In the genomic region with DNA sequence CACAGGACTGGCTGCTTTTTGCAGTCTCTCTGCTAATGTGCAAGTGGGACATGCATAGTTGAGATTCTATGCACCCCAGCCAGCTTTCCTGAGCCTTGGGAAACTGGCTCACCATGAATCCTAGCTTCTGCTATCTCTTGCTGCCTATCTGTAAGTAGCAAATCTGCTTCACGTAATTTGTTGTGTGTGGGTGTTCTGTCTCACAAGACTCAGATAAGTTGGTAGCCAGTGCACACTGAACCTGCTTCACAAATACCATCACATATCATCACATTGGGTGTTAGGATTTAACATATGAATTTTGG, we compare ENCODE assay signal across 22 cellular contexts. TPM values are rescaled to one million over a fixed set of nuclear protein-coding genes. Genes with fewer than 3 reads are reported as not detected.
DNase-seq lines count a peak whose midpoint lies in the region; ATAC-seq and TF ChIP-seq lines count a peak whose summit lies in the region.
"Had no signal": no experiment of that assay in that cellular context is flagged by ENCODE, and none has a peak within 500 bp of the region (broad histone marks: within the 10 kb centered on the region; RNA-seq: fewer than 3 reads in every experiment).

No MANE protein-coding gene starts in this region.

- no CpG with 5 or more reads among the region's 1 CpG for WGBS in mesendoderm (ENCODE audit: extremely low coverage, insufficient coverage, low lambda C conversion rate)

- H3K36me3 Mint-ChIP-seq in HFFc6 (ENCODE audit: low read depth), result peaks cover 21% of the 10 kb centered on the region
- H3K36me3 Mint-ChIP-seq: activated naive CD4-positive, alpha-beta T cell treated with anti-CD3 and anti-CD28 coated beads, Interleukin-2, amount 10 ng/mL, durations not matched to agents 7 days and 5 days; type B pancreatic cell had no signal

- peaks cover 33% of the 10 kb centered on the region for H3K4me1 Mint-ChIP-seq in HFFc6 (ENCODE audit: low read depth)
- H3K4me1 Mint-ChIP-seq: activated CD4-positive, alpha-beta memory T cell treated with anti-CD3 and anti-CD28 coated beads, Interleukin-2, amount 10 ng/mL, durations not matched to agents 7 days and 5 days; activated naive CD4-positive, alpha-beta T cell treated with anti-CD3 and anti-CD28 coated beads, Interleukin-2, amount 10 ng/mL, durations not matched to agents 7 days and 5 days had no signal

- no peaks in the 10 kb centered on the region for H3K79me2 ChIP-seq in mesendoderm (ENCODE audit: control insufficient read depth, insufficient read depth, low read length)

- no peaks in the 10 kb centered on the region for H3K36me3 ChIP-seq in mesendoderm (ENCODE audit: control insufficient read depth, insufficient read depth, low read length)
- H3K36me3 ChIP-seq: ascending aorta had no signal

- no peaks in the 10 kb centered on the region for H3K27me3 Mint-ChIP-seq in HFFc6 (ENCODE audit: insufficient read depth)
- H3K27me3 Mint-ChIP-seq: activated CD4-positive, alpha-beta memory T cell treated with anti-CD3 and anti-CD28 coated beads, Interleukin-2, amount 10 ng/mL, durations not matched to agents 7 days and 5 days; activated naive CD4-positive, alpha-beta T cell treated with anti-CD3 and anti-CD28 coated beads, Interleukin-2, amount 10 ng/mL, durations not matched to agents 7 days and 5 days; activated T-cell treated with anti-CD3 and anti-CD28 coated beads, Interleukin-2, amount 50 U/mL, for 24 hours; type B pancreatic cell had no signal

- no peak overlapping the region for H2BK120ac ChIP-seq in mesendoderm (ENCODE audit: low read depth, low read length)

- H3K27ac ChIP-seq in mesendoderm (ENCODE audit: low read depth, low read length), result no peak overlapping the region
- H3K27ac ChIP-seq: ascending aorta, HL-60, KMS-11 had no signal

- no peak overlapping the region for H3K4me2 ChIP-seq in mesendoderm (ENCODE audit: low read length)
- H3K4me2 ChIP-seq: KMS-11 had no signal

- H2BK15ac ChIP-seq in mesendoderm (replicated peaks; ENCODE audit: low read depth), result no peak overlapping the region

- no peak overlapping the region for H4K5ac ChIP-seq in mesendoderm (ENCODE audit: low read length)

- H3K9ac ChIP-seq in mesendoderm (ENCODE audit: low read length), result no peak overlapping the region
- H3K9ac ChIP-seq: KMS-11 had no signal

- no peak for TF ChIP-seq CTCF in HFFc6 (IDR thresholded peaks at IDR 0.05)

- no peaks in the 10 kb centered on the region for H3K9me3 Mint-ChIP-seq in HFFc6
- H3K9me3 Mint-ChIP-seq: activated CD4-positive, alpha-beta memory T cell treated with anti-CD3 and anti-CD28 coated beads, Interleukin-2, amount 10 ng/mL, durations not matched to agents 7 days and 5 days; activated naive CD4-positive, alpha-beta T cell treated with anti-CD3 and anti-CD28 coated beads, Interleukin-2, amount 10 ng/mL, durations not matched to agents 7 days and 5 days; activated T-cell treated with anti-CD3 and anti-CD28 coated beads, Interleukin-2, amount 50 U/mL, for 24 hours; CD8-positive, alpha-beta T cell; type B pancreatic cell had no signal

- no peak overlapping the region for H3K18ac ChIP-seq in mesendoderm (ENCODE audit: low read length)

- H3K27me3 ChIP-seq in mesendoderm (ENCODE audit: insufficient read depth, low read length, poor library complexity), result no peaks in the 10 kb centered on the region
- H3K27me3 ChIP-seq: ascending aorta had no signal

- H3K4me3 ChIP-seq in mesendoderm (ENCODE audit: low read length), result no peak overlapping the region
- H3K4me3 ChIP-seq: ascending aorta had no signal

- no peak overlapping the region for H2AK5ac ChIP-seq in mesendoderm (ENCODE audit: low read length)

- H3K27ac Mint-ChIP-seq in HFFc6, result no peak overlapping the region
- H3K27ac Mint-ChIP-seq: activated CD4-positive, alpha-beta memory T cell treated with anti-CD3 and anti-CD28 coated beads, Interleukin-2, amount 10 ng/mL, durations not matched to agents 7 days and 5 days; activated naive CD4-positive, alpha-beta T cell treated with anti-CD3 and anti-CD28 coated beads, Interleukin-2, amount 10 ng/mL, durations not matched to agents 7 days and 5 days; activated T-cell treated with anti-CD3 and anti-CD28 coated beads, Interleukin-2, amount 50 U/mL, for 24 hours; CD8-positive, alpha-beta T cell; type B pancreatic cell had no signal

- H3K4ac ChIP-seq in mesendoderm (ENCODE audit: low read depth, low read length), result no peak overlapping the region

- H3K4me3 Mint-ChIP-seq in HFFc6, result no peak overlapping the region
- H3K4me3 Mint-ChIP-seq: activated CD4-positive, alpha-beta memory T cell treated with anti-CD3 and anti-CD28 coated beads, Interleukin-2, amount 10 ng/mL, durations not matched to agents 7 days and 5 days; activated naive CD4-positive, alpha-beta T cell treated with anti-CD3 and anti-CD28 coated beads, Interleukin-2, amount 10 ng/mL, durations not matched to agents 7 days and 5 days; activated T-cell treated with anti-CD3 and anti-CD28 coated beads, Interleukin-2, amount 50 U/mL, for 24 hours; CD8-positive, alpha-beta T cell; type B pancreatic cell had no signal

- H2BK5ac ChIP-seq in mesendoderm (ENCODE audit: low read length), result no peak overlapping the region

- H3K23ac ChIP-seq in mesendoderm (ENCODE audit: low read length), result no peak overlapping the region

- H3K56ac ChIP-seq in mesendoderm (ENCODE audit: low read length), result no peak overlapping the region

- ATAC-seq in GM18907 (IDR thresholded peaks at IDR 0.05; ENCODE audit: unreplicated experiment) (peak; percentile 2), HG02642 (IDR thresholded peaks at IDR 0.05; ENCODE audit: poor library complexity, unreplicated experiment) (peak; percentile 17), HG03432 (IDR thresholded peaks at IDR 0.05; ENCODE audit: unreplicated experiment) (peak; percentile 2)
- ATAC-seq: CD8-positive, alpha-beta T cell had no signal

- peak; percentile 23 for DNase-seq in mesendoderm
- DNase-seq in retina, result no peak
- no peak for DNase-seq in mesenteric fat pad (ENCODE audit: low spot score)
- no peak for DNase-seq in HFFc6
- DNase-seq in SIG-M5 (lab: John Stamatoyannopoulos, UW), result no peak
- DNase-seq: activated CD4-positive, alpha-beta memory T cell treated with anti-CD3 and anti-CD28 coated beads, Interleukin-2, amount 10 ng/mL, durations not matched to agents 7 days and 5 days; activated naive CD4-positive, alpha-beta T cell treated with anti-CD3 and anti-CD28 coated beads, Interleukin-2, amount 10 ng/mL, durations not matched to agents 7 days and 5 days; activated T-cell treated with anti-CD3 and anti-CD28 coated beads, Interleukin-2, amount 50 U/mL, for 24 hours; CD8-positive, alpha-beta T cell; NCI-H2029 treated with DMSO at 0.1 percent for 48 hours; NCI-H510A treated with DMSO at 0.1 percent for 48 hours; right cardiac atrium; SHP77; stimulated activated naive CD8-positive, alpha-beta T cell treated with anti-CD3 and anti-CD28 coated beads, Interleukin-15, Interleukin-2, amounts not matched to agents 100 U/mL and 50 U/mL, for 24 hours; T-helper 2 cell had no signal

- H3K79me1 ChIP-seq in mesendoderm (ENCODE audit: low read length), result no peaks in the 10 kb centered on the region

- H4K8ac ChIP-seq in mesendoderm (ENCODE audit: low read depth, low read length), result no peak overlapping the region

- H3K4me1 ChIP-seq in mesendoderm (ENCODE audit: control insufficient read depth, low read depth, low read length), result no peaks in the 10 kb centered on the region
- H3K4me1 ChIP-seq: ascending aorta had no signal

RNA-seq across cellular contexts. Expression of a gene that starts 13.9 kb away (rescaled TPM):
- polyA plus RNA-seq in mesendoderm (2013, experiment 1 of 2), result 22.2 TPM
- polyA plus RNA-seq in mesendoderm (2013, experiment 2 of 2), result 24.4 TPM
- total RNA-seq in mesenteric fat pad, result 26.3 TPM
- 10 to 100 TPM; 17.6 to 27.1 (median 23.0) TPM for total RNA-seq in HFFc6 (2021; fragmentation: NEBNext Ultra II Directional; extraction: Animal tissue kit (Norgen Biotek cat#: 25700))
